Comparison of ENCODE assay signal across 10 cellular contexts in the genomic region with DNA sequence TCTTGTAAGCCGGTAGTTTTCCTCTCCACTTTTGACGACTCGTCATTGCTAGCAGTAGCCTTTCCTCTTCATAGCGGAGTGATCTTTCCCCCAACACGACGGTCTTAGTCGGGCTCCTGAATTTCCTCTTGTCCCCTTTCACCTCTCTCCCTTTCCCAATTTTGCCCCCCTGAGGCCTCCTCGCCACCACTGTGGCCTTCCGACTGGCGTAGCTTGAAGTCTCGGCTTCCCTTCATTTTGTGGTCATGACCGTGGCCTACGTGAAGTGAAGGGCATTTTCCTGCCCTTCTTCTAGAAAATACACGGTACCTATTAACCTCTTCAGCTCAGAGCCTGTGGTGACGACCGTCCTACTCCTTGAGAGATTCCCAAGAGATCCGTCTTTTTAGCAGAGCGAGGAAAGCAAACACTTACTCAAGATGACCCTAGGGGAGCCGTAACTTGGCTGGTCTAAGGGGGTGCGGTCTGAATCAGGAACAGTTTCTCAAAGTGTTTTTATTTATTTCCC. TPM values are rescaled to one million over a fixed set of nuclear protein-coding genes. Genes with fewer than 3 reads are reported as not detected.
DNase-seq lines count a peak whose midpoint lies in the region; ATAC-seq, FAIRE-seq and TF ChIP-seq lines count a peak whose summit lies in the region.
"Had no signal": no experiment of that assay in that cellular context is flagged by ENCODE, and none has a peak within 500 bp of the region (broad histone marks: within the 10 kb centered on the region; RNA-seq: fewer than 3 reads in every experiment).

No MANE protein-coding gene starts in this region.

- H3K9ac ChIP-seq in astrocyte (ENCODE audit: low read length), result peak overlapping the region; percentile 99

- peaks cover 13% of the 10 kb centered on the region for H3K36me3 Mint-ChIP-seq in astrocyte (ENCODE audit: low read depth, unreplicated experiment)

- H3K4me3 Mint-ChIP-seq in astrocyte (ENCODE audit: unreplicated experiment), result peak overlapping the region; percentile 98

- peaks cover 58% of the 10 kb centered on the region for H3K79me2 ChIP-seq in astrocyte (ENCODE audit: insufficient read depth, low read length)

- H3K27ac ChIP-seq in astrocyte (ENCODE audit: low read depth, low read length) (peak overlapping the region; percentile 95), small intestine (ENCODE audit: low read depth in 1 of 2, low read length in 1 of 2) (peak overlapping the region; percentile 95)

- H3K27me3 ChIP-seq in astrocyte (ENCODE audit: insufficient read depth, low read length) (no peaks in the 10 kb centered on the region), small intestine (ENCODE audit: control insufficient read depth in 2 of 2, insufficient read depth in 2 of 2, low read length in 2 of 2) (no peaks in the 10 kb centered on the region)

- no peaks in the 10 kb centered on the region for H3K9me3 Mint-ChIP-seq in astrocyte (ENCODE audit: unreplicated experiment)

- 0 to 1% (median 0%) methylated on average over 20 of the region's 20 CpGs for WGBS in small intestine, 3 donors

- H3K4me3 ChIP-seq in astrocyte (ENCODE audit: insufficient read depth, low read depth, low read length) (peak overlapping the region; percentile 95), small intestine (ENCODE audit: low read depth in 1 of 2, low read length in 2 of 2) (peak overlapping the region; percentile 81 to 89)

- no peaks in the 10 kb centered on the region for H3K27me3 Mint-ChIP-seq in astrocyte (ENCODE audit: low read depth, unreplicated experiment)

- peaks cover 50% of the 10 kb centered on the region for H4K20me1 ChIP-seq in astrocyte (ENCODE audit: insufficient read depth, low read length)

- peak overlapping the region; percentile 100 for H3K27ac Mint-ChIP-seq in astrocyte (ENCODE audit: unreplicated experiment)

- H3K4me1 ChIP-seq in astrocyte (ENCODE audit: insufficient read depth, low read length), result peaks cover 17% of the 10 kb centered on the region
- peaks cover 0 to 2% of the 10 kb centered on the region in 2 donors for H3K4me1 ChIP-seq in small intestine (ENCODE audit: control insufficient read depth in 2 of 2, insufficient read depth in 1 of 2, low read depth in 1 of 2, low read length in 1 of 2)

- no peak for TF ChIP-seq CTCF in astrocyte (IDR thresholded peaks at IDR 0.05; ENCODE audit: insufficient read depth, low read depth, low read length)

- FAIRE-seq in astrocyte (lab: Jason Lieb, UNC) (no peak), small intestine (lab: Jason Lieb, UNC) (no peak)
- FAIRE-seq: colon, G401.6 had no signal

- H3K4me2 ChIP-seq in astrocyte (ENCODE audit: low read length), result peak overlapping the region; percentile 98

- H3K9me3 ChIP-seq in astrocyte (ENCODE audit: insufficient read depth, low read depth, low read length) (no peaks in the 10 kb centered on the region), small intestine (ENCODE audit: control insufficient read depth, low read depth) (no peaks in the 10 kb centered on the region)

- H3K36me3 ChIP-seq in astrocyte (ENCODE audit: insufficient read depth, low read length) (peaks cover 22% of the 10 kb centered on the region), small intestine (ENCODE audit: control insufficient read depth in 2 of 2, insufficient read depth in 2 of 2, low read length in 2 of 2) (peaks cover 0 to 4% of the 10 kb centered on the region in 2 donors)

- H3K4me1 Mint-ChIP-seq in astrocyte (ENCODE audit: low read depth, unreplicated experiment), result peaks cover 7% of the 10 kb centered on the region

- ATAC-seq in GM18511 (IDR thresholded peaks at IDR 0.05; ENCODE audit: unreplicated experiment), result no peak

- DNase-seq in NCI-H1417 (lab: John Stamatoyannopoulos, UW) (peak; percentile 75 to 94 (median 78)), NCI-H1417 treated with DMSO at 0.1 percent for 48 hours (lab: John Stamatoyannopoulos, UW) (no peak), NCI-H1930 (lab: John Stamatoyannopoulos, UW) (peak; percentile 12 to 30), astrocyte (ENCODE audit: low read depth) (peak; percentile 27), iPS-NIHi7 (ENCODE audit: extremely low spot score) (peak; percentile 22), small intestine (peak; percentile 41), NCI-H128 (lab: John Stamatoyannopoulos, UW; ENCODE audit: unreplicated experiment) (no peak)

- peak overlapping the region; percentile 40 for H2AFZ ChIP-seq in astrocyte (ENCODE audit: low read depth, low read length)

RNA-seq across cellular contexts. Expression of gene PRKAR1A, which starts 0.8 kb away (rescaled TPM):
- 235 and 254 TPM in 2 replicates for total RNA-seq in astrocyte
- polyA plus RNA-seq in small intestine, result 10 to 100 TPM; 22.4 to 61.6 (median 32.7) TPM

RNA-seq across cellular contexts. Expression of gene WIPI1, which starts 55.7 kb away (rescaled TPM):
- total RNA-seq in astrocyte, result 83.5 and 92.4 TPM in 2 replicates
- polyA plus RNA-seq in small intestine, result 10 to 100 TPM; 11.6 to 21.6 (median 18.1) TPM

Comparison
In these comparisons a context has a peak if more than half of its experiments do, and no peak if none do; other contexts are left out.
1. DNase-seq: peak in NCI-H1417 (3 of 3), NCI-H1930 (2 of 2), astrocyte (single experiment), iPS-NIHi7 (single experiment) and small intestine (single experiment); none in NCI-H1417 treated with DMSO at 0.1 percent for 48 hours (single experiment) and NCI-H128 (single experiment).